ENCODE assay signal across 23 cellular contexts in the genomic region with DNA sequence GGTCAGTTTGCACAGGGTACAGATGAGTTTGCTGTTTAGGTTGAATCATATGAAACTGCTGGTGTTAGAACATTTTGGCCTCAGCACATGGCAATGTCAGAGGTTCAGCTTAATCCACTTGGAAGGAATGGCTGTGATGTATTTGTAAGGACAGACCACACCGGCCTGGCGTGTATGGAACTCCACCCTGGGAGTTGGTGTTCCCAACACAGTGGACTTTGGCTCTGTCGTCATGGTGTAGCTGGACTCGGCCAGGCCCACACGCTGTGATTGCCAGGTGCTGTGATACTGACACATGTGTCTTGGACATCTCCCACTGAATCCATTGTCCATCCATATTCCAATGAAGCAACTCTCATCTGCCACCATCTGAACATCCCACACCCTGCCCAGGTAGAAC.
A peak's percentile ranks its signal among the peaks of the same experiment; 100 is the strongest.
DNase-seq lines count a peak whose midpoint lies in the region; ATAC-seq and TF ChIP-seq lines count a peak whose summit lies in the region.
"Had no signal": no experiment of that assay in that cellular context is flagged by ENCODE, and none has a peak within 500 bp of the region (broad histone marks: within the 10 kb centered on the region; RNA-seq: fewer than 3 reads in every experiment).

No MANE protein-coding gene starts in this region.

- TF ChIP-seq POLR2A in Peyer's patch (IDR thresholded peaks at IDR 0.05) (no peak), transverse colon (IDR thresholded peaks at IDR 0.05) (no peak)

- no peak for TF ChIP-seq CTCF in Peyer's patch (IDR thresholded peaks at IDR 0.05)
- no peak for TF ChIP-seq CTCF in right atrium auricular region (IDR thresholded peaks at IDR 0.05)
- no peak for TF ChIP-seq CTCF in transverse colon (IDR thresholded peaks at IDR 0.05)

- no peaks in the 10 kb centered on the region for H3K36me3 ChIP-seq in Peyer's patch
- H3K36me3 ChIP-seq in right atrium auricular region = no peaks in the 10 kb centered on the region
- no peaks in the 10 kb centered on the region for H3K36me3 ChIP-seq in transverse colon
- H3K36me3 ChIP-seq: lower lobe of right lung had no signal

- H3K27me3 ChIP-seq in Peyer's patch (no peaks in the 10 kb centered on the region), right atrium auricular region (no peaks in the 10 kb centered on the region), transverse colon (no peaks in the 10 kb centered on the region)
- H3K27me3 ChIP-seq: esophagus squamous epithelium, tibial artery had no signal

- H3K4me3 ChIP-seq in Peyer's patch (no peak overlapping the region), right atrium auricular region (no peak overlapping the region), transverse colon (no peak overlapping the region)
- H3K4me3 ChIP-seq: esophagus squamous epithelium, lower lobe of right lung, skin epidermis, tibial artery had no signal

- no peak for ATAC-seq in GM18502 (IDR thresholded peaks at IDR 0.05; ENCODE audit: poor library complexity, unreplicated experiment)
- ATAC-seq: activated CD8-positive, alpha-beta memory T cell treated with anti-CD3 and anti-CD28 coated beads, Interleukin-2, amount 10 ng/mL, durations not matched to agents 7 days and 5 days; lower lobe of right lung; stimulated activated naive CD8-positive, alpha-beta T cell treated with anti-CD3 and anti-CD28 coated beads, Interleukin-15, amount 100 ng/mL, for 72 hours had no signal

- in situ Hi-C loops in transverse colon (cut with MboI; ENCODE audit: low pct_ligation_motif_present in 1 of 4, low pct_unique_long_range_greater_than_20kb in 1 of 4, low sequenced_read_pairs in 3 of 4) = no loop called here

- WGBS in transverse colon (ENCODE audit: low coverage in 1 of 2), 2 donors = 33% methylated on average over 5 of the region's 5 CpGs; no CpG with 5 or more reads in 1 of the 2 donors

- H3K9me3 ChIP-seq in Peyer's patch = no peaks in the 10 kb centered on the region
- H3K9me3 ChIP-seq in right atrium auricular region = no peaks in the 10 kb centered on the region
- no peaks in the 10 kb centered on the region for H3K9me3 ChIP-seq in transverse colon
- H3K9me3 ChIP-seq: tibial artery had no signal

- H3K4me1 ChIP-seq in Peyer's patch (peaks cover 0 to 15% (median 0%) of the 10 kb centered on the region in 4 donors), right atrium auricular region (no peaks in the 10 kb centered on the region), transverse colon (peaks cover 0 to 17% (median 10%) of the 10 kb centered on the region in 4 donors)

- TF ChIP-seq EP300 in transverse colon (IDR thresholded peaks at IDR 0.05; ENCODE audit: low read depth) = no peak

- DNase-seq in Peyer's patch (peak in 2 of 3 donors; percentile 88 to 91), right atrium auricular region (ENCODE audit: low spot score) (peak; percentile 66), mucosa of gallbladder (ENCODE audit: low spot score) (peak; percentile 90), transverse colon (peak; percentile 87), ureter (ENCODE audit: low spot score) (no peak)
- DNase-seq in activated naive CD4-positive, alpha-beta T cell treated with Interleukin-2 at 50 U/mL for 16 hours = no peak
- DNase-seq: activated B cell treated with CpG ODN at 0.5 μM for 24 hours; activated CD8-positive, alpha-beta memory T cell treated with anti-CD3 and anti-CD28 coated beads, Interleukin-2, amount 10 ng/mL, durations not matched to agents 7 days and 5 days; activated naive CD4-positive, alpha-beta T cell treated with anti-CD3 and anti-CD28 coated beads for 36 hours; amniotic stem cell; C1 segment of cervical spinal cord; DND-41; esophagus squamous epithelium; HCEC 1CT; lower lobe of right lung; NCI-H1694 treated with DMSO at 0.1 percent for 48 hours; NCI-H2171 treated with DMSO at 0.1 percent for 48 hours; NCI-H510A treated with DMSO at 0.1 percent for 48 hours; SIG-M5; stimulated activated naive CD8-positive, alpha-beta T cell treated with anti-CD3 and anti-CD28 coated beads, Interleukin-15, amount 100 ng/mL, for 72 hours; tibial artery had no signal

- intact Hi-C loops in transverse colon (cut with DNase I; ENCODE audit: low total_unique reads) = no loop called here

- peak overlapping the region in 2 of 4 donors; percentile 35 to 70 for H3K27ac ChIP-seq in Peyer's patch
- no peak overlapping the region for H3K27ac ChIP-seq in right atrium auricular region
- H3K27ac ChIP-seq in transverse colon = peak overlapping the region; percentile 54 to 59 (median 58)
- H3K27ac ChIP-seq: esophagus squamous epithelium, lower lobe of right lung, skin epidermis, tibial artery had no signal

Comparison
In these comparisons a context has a peak if more than half of its experiments do, and no peak if none do; other contexts are left out.
1. DNase-seq: peak in Peyer's patch (2 of 3), right atrium auricular region (single experiment), mucosa of gallbladder (single experiment) and transverse colon (single experiment); none in activated naive CD4-positive, alpha-beta T cell treated with Interleukin-2 at 50 U/mL for 16 hours (single experiment) and ureter (single experiment).
2. H3K27ac ChIP-seq: peak in transverse colon (4 of 4); none in right atrium auricular region (0 of 2).